Comparison of ENCODE assay signal across 1 cellular context in genomic region chr1:22111115-22111514, GRCh38.
TF ChIP-seq lines count a peak whose summit lies in the region.

No MANE protein-coding gene starts in this region.

TF ChIP-seq in IMR-90, 13 proteins besides CTCF, POLR2A, EP300 and RAD21:
- no peak for TF ChIP-seq RFX5 (IDR thresholded peaks at IDR 0.05; ENCODE audit: low read depth, low read length)
- no peak for TF ChIP-seq CEBPB (IDR thresholded peaks at IDR 0.05; ENCODE audit: low read depth, low read length)
- no peak for TF ChIP-seq MAZ (IDR thresholded peaks at IDR 0.05; ENCODE audit: borderline replicate concordance, low read depth, low read length)
